ENCODE assay signal across 14 cellular contexts in the genomic region with DNA sequence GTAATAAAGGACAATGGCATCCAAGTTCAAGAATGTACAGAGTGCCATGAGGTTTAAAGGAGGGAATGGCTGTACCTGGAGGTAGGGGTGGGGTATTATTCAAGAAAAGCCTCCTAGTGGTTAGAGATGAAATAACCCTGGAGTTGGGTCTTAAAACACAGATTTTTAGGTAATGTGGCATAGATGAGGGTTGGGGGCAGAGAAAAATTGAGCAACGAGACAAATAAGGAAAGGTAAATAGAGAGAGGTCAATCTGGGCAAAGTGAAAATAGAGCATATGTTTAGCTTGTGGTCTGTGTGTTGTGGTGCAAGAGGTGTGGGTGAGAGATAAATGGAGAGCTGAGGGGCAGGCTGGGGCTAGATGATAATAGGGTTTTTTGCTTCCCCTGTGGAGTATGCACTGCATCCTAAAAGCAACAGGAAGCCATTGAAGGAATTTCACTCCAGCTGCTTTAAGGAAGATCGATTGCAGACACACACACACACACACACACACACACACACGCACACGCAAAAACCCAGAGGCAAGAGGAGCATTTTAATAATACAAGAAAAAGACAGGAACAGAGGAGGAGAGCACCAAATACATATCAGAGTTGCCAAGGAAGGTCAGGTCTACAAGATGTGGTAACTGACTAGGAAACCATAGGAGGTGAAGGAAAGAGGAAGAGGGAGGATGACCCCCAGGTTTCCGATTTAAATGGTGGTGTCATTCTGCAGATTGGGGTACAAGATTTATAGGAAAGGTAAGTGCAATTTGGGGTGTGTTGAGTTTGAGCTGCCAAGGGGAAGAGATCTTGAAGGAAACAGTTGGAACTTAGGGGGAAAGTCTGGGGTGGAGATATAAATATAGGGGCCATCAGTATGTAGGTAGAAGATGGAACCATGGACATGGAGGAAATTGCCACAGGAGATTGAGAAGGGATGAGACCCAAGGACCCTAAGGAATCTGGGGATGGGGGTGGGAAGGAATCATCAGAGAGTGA. TPM values are rescaled to one million over a fixed set of nuclear protein-coding genes. Genes with fewer than 3 reads are reported as not detected.
A peak's percentile ranks its signal among the peaks of the same experiment; 100 is the strongest.
DNase-seq lines count a peak whose midpoint lies in the region; ATAC-seq and TF ChIP-seq lines count a peak whose summit lies in the region.
"Had no signal": no experiment of that assay in that cellular context is flagged by ENCODE, and none has a peak within 500 bp of the region (broad histone marks: within the 10 kb centered on the region; RNA-seq: fewer than 3 reads in every experiment).

No MANE protein-coding gene starts in this region.

- H3K79me2 ChIP-seq in PC-3 (ENCODE audit: low read length) = no peaks in the 10 kb centered on the region

- ATAC-seq in Right ventricle myocardium inferior (no peak), PC-3 (no peak; the same call in 1 of the 2 replicates), foreskin keratinocyte (no peak), HG03460 (IDR thresholded peaks at IDR 0.05; ENCODE audit: unreplicated experiment) (no peak)

- H3K27ac ChIP-seq in cardiac muscle cell (peak overlapping the region; percentile 58), PC-3 (ENCODE audit: low read length) (no peak overlapping the region), foreskin keratinocyte (no peak overlapping the region)

- H4K20me1 ChIP-seq in PC-3 (ENCODE audit: low read length) = no peaks in the 10 kb centered on the region

- CTCF ChIA-PET in PC-3 (lab: Charles Lee) = no interaction called here

- DNase-seq in cardiac muscle cell (ENCODE audit: low read depth in 1 of 2, low spot score in 1 of 2) = no peak
- no peak for DNase-seq in Right ventricle myocardium inferior (ENCODE audit: missing footprints)
- peak; percentile 41 for DNase-seq in PC-3
- no peak for DNase-seq in foreskin keratinocyte
- DNase-seq in activated T-cell treated with anti-CD3 and anti-CD28 coated beads, Interleukin-2, amount 50 U/mL, for 24 hours = no peak
- DNase-seq in SHP77 (lab: John Stamatoyannopoulos, UW) = no peak
- no peak for DNase-seq in DMS153 treated with DMSO at 0.1 percent for 48 hours (lab: John Stamatoyannopoulos, UW; ENCODE audit: unreplicated experiment)
- DNase-seq: activated CD8-positive, alpha-beta memory T cell treated with anti-CD3 and anti-CD28 coated beads for 24 hours; kidney glomerular epithelial cell; nucleus accumbens; stimulated activated CD4-positive, alpha-beta T cell treated with anti-CD3 and anti-CD28 coated beads, Interleukin-4, amount 100 ng/mL, for 24 hours; T-helper 1 cell had no signal

- no peaks in the 10 kb centered on the region for H3K36me3 Mint-ChIP-seq in activated T-cell treated with anti-CD3 and anti-CD28 coated beads, Interleukin-2, amount 50 U/mL, for 24 hours (ENCODE audit: low read depth)

- H3K9me3 Mint-ChIP-seq in activated T-cell treated with anti-CD3 and anti-CD28 coated beads, Interleukin-2, amount 50 U/mL, for 24 hours = no peaks in the 10 kb centered on the region

- H3K9me3 ChIP-seq in cardiac muscle cell (ENCODE audit: low read depth) (no peaks in the 10 kb centered on the region), PC-3 (ENCODE audit: low read length) (no peaks in the 10 kb centered on the region)

- H3F3A ChIP-seq in PC-3 (ENCODE audit: low read length, unreplicated experiment) = no peaks in the 10 kb centered on the region

- no peaks in the 10 kb centered on the region for H3K9me2 ChIP-seq in PC-3 (replicated peaks; ENCODE audit: low read length)

- H3K4me1 ChIP-seq in cardiac muscle cell (ENCODE audit: low read depth) (no peaks in the 10 kb centered on the region), PC-3 (ENCODE audit: insufficient read depth, low read length) (peaks cover 14% of the 10 kb centered on the region; the same call in 1 of the 2 replicates), foreskin keratinocyte (peaks cover 3% of the 10 kb centered on the region)

- peak; percentile 38 for TF ChIP-seq CTCF in cardiac muscle cell (IDR thresholded peaks at IDR 0.05; ENCODE audit: low read depth, low read length)
- peak; percentile 69 for TF ChIP-seq CTCF in PC-3 (conservative IDR thresholded peaks at IDR 0.05; ENCODE audit: low read depth, low read length)
- peak; percentile 52 for TF ChIP-seq CTCF in foreskin keratinocyte (conservative IDR thresholded peaks at IDR 0.05)

- H3K4me3 ChIP-seq in cardiac muscle cell (no peak overlapping the region), PC-3 (ENCODE audit: low read length) (no peak overlapping the region)

- no TSS peak for BruUV-seq in PC-3 (replicated peaks; lab: Mats Ljungman, UMichigan)

- H2AFZ ChIP-seq in PC-3 (ENCODE audit: low read length) = no peak overlapping the region

- H3K4me1 Mint-ChIP-seq in activated T-cell treated with anti-CD3 and anti-CD28 coated beads, Interleukin-2, amount 50 U/mL, for 24 hours (ENCODE audit: low read depth) = no peaks in the 10 kb centered on the region

- H3K27me3 Mint-ChIP-seq in activated T-cell treated with anti-CD3 and anti-CD28 coated beads, Interleukin-2, amount 50 U/mL, for 24 hours = peaks cover 23% of the 10 kb centered on the region

- H3K4me2 ChIP-seq in PC-3 (ENCODE audit: low read length) = no peak overlapping the region

- POLR2A ChIA-PET in PC-3 (lab: Charles Lee; ENCODE audit: unreplicated experiment) = no interaction called here

- no peak overlapping the region for H3K27ac Mint-ChIP-seq in activated T-cell treated with anti-CD3 and anti-CD28 coated beads, Interleukin-2, amount 50 U/mL, for 24 hours

- intact Hi-C loops in Right ventricle myocardium inferior (cut with DNase I) (no loop called here), PC-3 (cut with micrococcal nuclease) (no loop called here)

- H3K36me3 ChIP-seq in cardiac muscle cell = no peaks in the 10 kb centered on the region
- no peaks in the 10 kb centered on the region for H3K36me3 ChIP-seq in PC-3 (ENCODE audit: low read depth, low read length)

- no peaks in the 10 kb centered on the region for H3K27me3 ChIP-seq in cardiac muscle cell
- no peaks in the 10 kb centered on the region for H3K27me3 ChIP-seq in PC-3 (ENCODE audit: low read length)
- no peaks in the 10 kb centered on the region for H3K27me3 ChIP-seq in foreskin keratinocyte

- no peak overlapping the region for H3K9ac ChIP-seq in PC-3 (ENCODE audit: low read length)

- no peak overlapping the region for H3K4me3 Mint-ChIP-seq in activated T-cell treated with anti-CD3 and anti-CD28 coated beads, Interleukin-2, amount 50 U/mL, for 24 hours

RNA-seq across cellular contexts. Expression of gene ADGRF1, which starts 31.3 kb away (rescaled TPM):
- not detected in 2 replicates for total RNA-seq in cardiac muscle cell
- not detected in 2 replicates for polyA plus RNA-seq in cardiac muscle cell
- not detected for total RNA-seq in Right ventricle myocardium inferior
- total RNA-seq in PC-3 (2014; rRNA removed) = 82.6 and 104 TPM in 2 replicates
- total RNA-seq in foreskin keratinocyte = 17.1 and 18.2 TPM in 2 replicates
- 8.7 and 10.4 TPM in 2 replicates for polyA plus RNA-seq in foreskin keratinocyte
- total RNA-seq: subcutaneous adipose tissue had no signal

Comparison
In these comparisons a context has a peak if more than half of its experiments do, and no peak if none do; other contexts are left out.
1. RNA of gene ADGRF1, which starts 31.3 kb away (total RNA-seq): 82.6 to 104 TPM in PC-3 and 17.1 to 18.2 TPM in foreskin keratinocyte; not detected in cardiac muscle cell and not detected in Right ventricle myocardium inferior (single experiment); every median in the first group is over 10 times any median in the second.
2. Peak in every context shown above with its lines, with median percentiles within 50 percentile points of each other: CTCF ChIP-seq.